Comparison of ENCODE assay signal across 11 cellular contexts in genomic region chr12:10243803-10244520, GRCh38. TPM values are rescaled to one million over a fixed set of nuclear protein-coding genes. Genes with fewer than 3 reads are reported as not detected.
DNase-seq lines count a peak whose midpoint lies in the region; ATAC-seq and TF ChIP-seq lines count a peak whose summit lies in the region.
"Had no signal": no experiment of that assay in that cellular context is flagged by ENCODE, and none has a peak within 500 bp of the region (broad histone marks: within the 10 kb centered on the region; RNA-seq: fewer than 3 reads in every experiment).

No MANE protein-coding gene starts in this region.

- no peak for TF ChIP-seq EP300 in suprapubic skin (IDR thresholded peaks at IDR 0.05)

- no peak for TF ChIP-seq POLR2A in suprapubic skin (IDR thresholded peaks at IDR 0.05)

- H3K27me3 ChIP-seq in SJSA1 (replicated peaks) (no peaks in the 10 kb centered on the region), upper lobe of right lung (no peaks in the 10 kb centered on the region), suprapubic skin (no peaks in the 10 kb centered on the region)

- WGBS in suprapubic skin, result 75% methylated on average over 12 of the region's 12 CpGs

- H3K36me3 ChIP-seq in SJSA1 (no peaks in the 10 kb centered on the region), upper lobe of right lung (no peaks in the 10 kb centered on the region), suprapubic skin (no peaks in the 10 kb centered on the region)

- intact Hi-C loops in activated naive CD4-positive, alpha-beta T cell treated with anti-CD3 and anti-CD28 coated beads for 36 hours (cut with micrococcal nuclease), result no loop called here
- intact Hi-C loops in upper lobe of right lung (cut with DNase I), result no loop called here

- H3K9me3 ChIP-seq in SJSA1 (replicated peaks), result no peaks in the 10 kb centered on the region
- no peaks in the 10 kb centered on the region for H3K9me3 ChIP-seq in upper lobe of right lung
- no peaks in the 10 kb centered on the region for H3K9me3 ChIP-seq in suprapubic skin

- DNase-seq in activated naive CD4-positive, alpha-beta T cell treated with anti-CD3 and anti-CD28 coated beads, Interleukin-2, amount 10 ng/mL, durations not matched to agents 7 days and 5 days, result no peak
- DNase-seq in activated naive CD4-positive, alpha-beta T cell treated with anti-CD3 and anti-CD28 coated beads for 36 hours, result no peak
- DNase-seq in SJSA1 (ENCODE audit: low read depth in 1 of 2, low spot score in 2 of 2) (peak in 1 of 2 experiments; percentile 29), upper lobe of right lung (no peak), suprapubic skin (ENCODE audit: low spot score in 2 of 2) (no peak)
- DNase-seq in activated CD4-positive, CD25-positive, alpha-beta regulatory T cell treated with anti-CD3 and anti-CD28 coated beads, Interleukin-2, amount 50 U/mL, for 72 hours, result no peak
- DNase-seq in stimulated activated CD4-positive, alpha-beta T cell treated with anti-CD3 and anti-CD28 coated beads, Interleukin-4, amount 100 ng/mL, for 1 hour, result no peak
- DNase-seq: cortex of kidney, NCI-H69 had no signal

- peak overlapping the region; percentile 9 for H3K27ac Mint-ChIP-seq in activated naive CD4-positive, alpha-beta T cell treated with anti-CD3 and anti-CD28 coated beads, Interleukin-2, amount 10 ng/mL, durations not matched to agents 7 days and 5 days
- H3K27ac Mint-ChIP-seq in activated naive CD4-positive, alpha-beta T cell treated with anti-CD3 and anti-CD28 coated beads for 36 hours, result no peak overlapping the region
- H3K27ac Mint-ChIP-seq: CD4-positive, CD25-positive, alpha-beta regulatory T cell had no signal

- H3K4me3 Mint-ChIP-seq in activated naive CD4-positive, alpha-beta T cell treated with anti-CD3 and anti-CD28 coated beads, Interleukin-2, amount 10 ng/mL, durations not matched to agents 7 days and 5 days, result peak overlapping the region; percentile 24
- no peak overlapping the region for H3K4me3 Mint-ChIP-seq in activated naive CD4-positive, alpha-beta T cell treated with anti-CD3 and anti-CD28 coated beads for 36 hours
- H3K4me3 Mint-ChIP-seq: CD4-positive, CD25-positive, alpha-beta regulatory T cell had no signal

- no peaks in the 10 kb centered on the region for H3K36me3 Mint-ChIP-seq in activated naive CD4-positive, alpha-beta T cell treated with anti-CD3 and anti-CD28 coated beads, Interleukin-2, amount 10 ng/mL, durations not matched to agents 7 days and 5 days
- H3K36me3 Mint-ChIP-seq in activated naive CD4-positive, alpha-beta T cell treated with anti-CD3 and anti-CD28 coated beads for 36 hours (ENCODE audit: low read depth), result no peaks in the 10 kb centered on the region
- H3K36me3 Mint-ChIP-seq: CD4-positive, CD25-positive, alpha-beta regulatory T cell had no signal

- H3K4me1 ChIP-seq in SJSA1 (replicated peaks) (peaks cover 13% of the 10 kb centered on the region), upper lobe of right lung (no peaks in the 10 kb centered on the region), suprapubic skin (no peaks in the 10 kb centered on the region)

- no peaks in the 10 kb centered on the region for H3K9me3 Mint-ChIP-seq in activated naive CD4-positive, alpha-beta T cell treated with anti-CD3 and anti-CD28 coated beads, Interleukin-2, amount 10 ng/mL, durations not matched to agents 7 days and 5 days
- H3K9me3 Mint-ChIP-seq in activated naive CD4-positive, alpha-beta T cell treated with anti-CD3 and anti-CD28 coated beads for 36 hours, result no peaks in the 10 kb centered on the region
- H3K9me3 Mint-ChIP-seq: CD4-positive, CD25-positive, alpha-beta regulatory T cell had no signal

- H3K4me3 ChIP-seq in SJSA1 (peak overlapping the region; percentile 15; the same call in 1 of the 2 replicates), upper lobe of right lung (peak overlapping the region; percentile 9), suprapubic skin (no peak overlapping the region)

- CTCF ChIA-PET in activated naive CD4-positive, alpha-beta T cell treated with anti-CD3 and anti-CD28 coated beads, Interleukin-2, amount 10 ng/mL, durations not matched to agents 7 days and 5 days (lab: Charles Lee), result interaction anchor here (1.4 kb wide), 1 partner anchor 8 kb away, joined by 4 read pairs; no protein-coding TSS in a partner anchor
- CTCF ChIA-PET in activated naive CD4-positive, alpha-beta T cell treated with anti-CD3 and anti-CD28 coated beads for 36 hours (lab: Charles Lee), result interaction anchor here (1.3 to 2.1 kb wide), 2 partner anchors 8 to 91 kb away, joined by 4 to 7 read pairs; no protein-coding TSS in a partner anchor

- ATAC-seq in HG03045 (IDR thresholded peaks at IDR 0.05; ENCODE audit: unreplicated experiment), result peak; percentile 89
- peak; percentile 42 for ATAC-seq in upper lobe of right lung

- peaks cover 52% of the 10 kb centered on the region for H3K27me3 Mint-ChIP-seq in activated naive CD4-positive, alpha-beta T cell treated with anti-CD3 and anti-CD28 coated beads, Interleukin-2, amount 10 ng/mL, durations not matched to agents 7 days and 5 days
- peaks cover 3% of the 10 kb centered on the region for H3K27me3 Mint-ChIP-seq in activated naive CD4-positive, alpha-beta T cell treated with anti-CD3 and anti-CD28 coated beads for 36 hours (ENCODE audit: low read depth)

- peaks cover 12% of the 10 kb centered on the region for H3K4me1 Mint-ChIP-seq in activated naive CD4-positive, alpha-beta T cell treated with anti-CD3 and anti-CD28 coated beads, Interleukin-2, amount 10 ng/mL, durations not matched to agents 7 days and 5 days
- H3K4me1 Mint-ChIP-seq in activated naive CD4-positive, alpha-beta T cell treated with anti-CD3 and anti-CD28 coated beads for 36 hours (ENCODE audit: low read depth), result peaks cover 10% of the 10 kb centered on the region

- H3K27ac ChIP-seq in SJSA1 (peak overlapping the region; percentile 21; the same call in 1 of the 2 replicates), upper lobe of right lung (no peak overlapping the region), suprapubic skin (no peak overlapping the region)

- no peak for TF ChIP-seq CTCF in upper lobe of right lung (IDR thresholded peaks at IDR 0.05)
- TF ChIP-seq CTCF in suprapubic skin (IDR thresholded peaks at IDR 0.05), result no peak

RNA-seq across cellular contexts. Expression of gene GABARAPL1, which starts 31.3 kb away (rescaled TPM):
- 1 to 10 TPM; 3.3 to 4.9 TPM for total RNA-seq in activated naive CD4-positive, alpha-beta T cell treated with anti-CD3 and anti-CD28 coated beads for 36 hours
- total RNA-seq in SJSA1 (2014; rRNA removed; shearing (Covaris generic)), result 38.0 and 43.7 TPM in 2 replicates
- total RNA-seq in upper lobe of right lung (114 TPM), suprapubic skin (10 to 100 TPM; 48.7 to 94.6 (median 81.1) TPM)
